Comparison of ENCODE assay signal across 1 cellular context in genomic region chr13:49585220-49586157, GRCh38.
TF ChIP-seq lines count a peak whose summit lies in the region.

RCBTB1 (minus strand) TSS chr13:49585558; CDS start chr13:49567279, 18,279 bp downstream.

TF ChIP-seq in HEK293, 187 proteins besides CTCF, POLR2A, EP300 and RAD21 (continued from another document):
- TF ChIP-seq, protein P1, sequence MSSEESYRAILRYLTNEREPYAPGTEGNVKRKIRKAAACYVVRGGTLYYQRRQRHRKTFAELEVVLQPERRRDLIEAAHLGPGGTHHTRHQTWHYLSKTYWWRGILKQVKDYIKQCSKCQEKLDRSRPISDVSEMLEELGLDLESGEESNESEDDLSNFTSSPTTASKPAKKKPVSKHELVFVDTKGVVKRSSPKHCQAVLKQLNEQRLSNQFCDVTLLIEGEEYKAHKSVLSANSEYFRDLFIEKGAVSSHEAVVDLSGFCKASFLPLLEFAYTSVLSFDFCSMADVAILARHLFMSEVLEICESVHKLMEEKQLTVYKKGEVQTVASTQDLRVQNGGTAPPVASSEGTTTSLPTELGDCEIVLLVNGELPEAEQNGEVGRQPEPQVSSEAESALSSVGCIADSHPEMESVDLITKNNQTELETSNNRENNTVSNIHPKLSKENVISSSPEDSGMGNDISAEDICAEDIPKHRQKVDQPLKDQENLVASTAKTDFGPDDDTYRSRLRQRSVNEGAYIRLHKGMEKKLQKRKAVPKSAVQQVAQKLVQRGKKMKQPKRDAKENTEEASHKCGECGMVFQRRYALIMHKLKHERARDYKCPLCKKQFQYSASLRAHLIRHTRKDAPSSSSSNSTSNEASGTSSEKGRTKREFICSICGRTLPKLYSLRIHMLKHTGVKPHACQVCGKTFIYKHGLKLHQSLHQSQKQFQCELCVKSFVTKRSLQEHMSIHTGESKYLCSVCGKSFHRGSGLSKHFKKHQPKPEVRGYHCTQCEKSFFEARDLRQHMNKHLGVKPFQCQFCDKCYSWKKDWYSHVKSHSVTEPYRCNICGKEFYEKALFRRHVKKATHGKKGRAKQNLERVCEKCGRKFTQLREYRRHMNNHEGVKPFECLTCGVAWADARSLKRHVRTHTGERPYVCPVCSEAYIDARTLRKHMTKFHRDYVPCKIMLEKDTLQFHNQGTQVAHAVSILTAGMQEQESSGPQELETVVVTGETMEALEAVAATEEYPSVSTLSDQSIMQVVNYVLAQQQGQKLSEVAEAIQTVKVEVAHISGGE (tag by site-specific recombination; conservative IDR thresholded peaks at IDR 0.05; ENCODE audit: low read depth), result no peak; the same call in 1 of the 2 replicates
- TF ChIP-seq EGR2 (tag by site-specific recombination; IDR thresholded peaks at IDR 0.05; ENCODE audit: low read depth) (peak; percentile 45; the same call in 1 of the 2 replicates), ZNF335 (tag by site-specific recombination; conservative IDR thresholded peaks at IDR 0.05) (peak; percentile 80), WT1 (tag by site-specific recombination; IDR thresholded peaks at IDR 0.05) (peak; percentile 32), ZNF23 (tag by site-specific recombination; IDR thresholded peaks at IDR 0.05; ENCODE audit: borderline replicate concordance) (no peak), FEZF1 (tag by site-specific recombination; IDR thresholded peaks at IDR 0.05) (peak; percentile 24; the same call in 1 of the 2 replicates), ZNF654 (tag by site-specific recombination; IDR thresholded peaks at IDR 0.05; ENCODE audit: low read depth) (no peak), ZNF394 (tag by site-specific recombination; IDR thresholded peaks at IDR 0.05; ENCODE audit: borderline replicate concordance) (peak; percentile 30; the same call in 1 of the 2 replicates), ZBTB8A (tag by site-specific recombination; IDR thresholded peaks at IDR 0.05) (peak; percentile 97), ZFHX2 (tag by site-specific recombination; conservative IDR thresholded peaks at IDR 0.05) (peak; percentile 57), ZBTB48 (tag by site-specific recombination; IDR thresholded peaks at IDR 0.05) (0 out of 2 replicates have a peak, but pooled peaks have one; percentile 34), TRIM28 (IDR thresholded peaks at IDR 0.05; ENCODE audit: borderline replicate concordance, low read length) (no peak), ZNF175 (tag by site-specific recombination; IDR thresholded peaks at IDR 0.05) (no peak), PRDM10 (tag by site-specific recombination; IDR thresholded peaks at IDR 0.05) (peak; percentile 60), ZNF10 (tag by site-specific recombination; IDR thresholded peaks at IDR 0.05) (0 out of 2 replicates have a peak, but pooled peaks have one; percentile 6), REST (tag by site-specific recombination; IDR thresholded peaks at IDR 0.05) (no peak), ZNF366 (tag by site-specific recombination; conservative IDR thresholded peaks at IDR 0.05) (peak; percentile 46), KLF9 (tag by site-specific recombination; IDR thresholded peaks at IDR 0.05; ENCODE audit: low read depth) (0 out of 2 replicates have a peak, but pooled peaks have one; percentile 23), KLF10 (tag by site-specific recombination; IDR thresholded peaks at IDR 0.05) (peak; percentile 47), GLIS2 (tag by site-specific recombination; IDR thresholded peaks at IDR 0.05) (peak; percentile 64), ZNF157 (tag by site-specific recombination; IDR thresholded peaks at IDR 0.05) (no peak), ZXDB (tag by site-specific recombination; IDR thresholded peaks at IDR 0.05) (peak; percentile 70), GLIS1 (tag by site-specific recombination; IDR thresholded peaks at IDR 0.05) (peak; percentile 67), ZNF341 (tag by site-specific recombination; IDR thresholded peaks at IDR 0.05; ENCODE audit: low read depth) (peak; percentile 71), ZNF692 (tag by site-specific recombination; IDR thresholded peaks at IDR 0.05) (peak; percentile 78), ZSCAN30 (tag by site-specific recombination; IDR thresholded peaks at IDR 0.05) (0 out of 2 replicates have a peak, but pooled peaks have one; percentile 18), SP3 (tag by site-specific recombination; IDR thresholded peaks at IDR 0.05) (peak; percentile 57), ZBTB21 (tag by site-specific recombination; IDR thresholded peaks at IDR 0.05) (no peak), ZBTB20 (tag by site-specific recombination; IDR thresholded peaks at IDR 0.05) (peak; percentile 92), ZNF184 (tag by site-specific recombination; IDR thresholded peaks at IDR 0.05) (no peak), SP7 (tag by site-specific recombination; IDR thresholded peaks at IDR 0.05) (peak; percentile 40), ZNF704 (tag by site-specific recombination; IDR thresholded peaks at IDR 0.05) (peak; percentile 89; the same call in 1 of the 2 replicates), ZNF513 (tag by site-specific recombination; IDR thresholded peaks at IDR 0.05) (peak; percentile 34; the same call in 1 of the 2 replicates), ZNF596 (tag by site-specific recombination; IDR thresholded peaks at IDR 0.05) (0 out of 2 replicates have a peak, but pooled peaks have one; percentile 39), ZNF610 (tag by site-specific recombination; IDR thresholded peaks at IDR 0.05; ENCODE audit: borderline replicate concordance) (peak; percentile 86), ZNF561 (tag by site-specific recombination; IDR thresholded peaks at IDR 0.05; ENCODE audit: borderline replicate concordance) (peak; percentile 90), ZNF660 (tag by site-specific recombination; IDR thresholded peaks at IDR 0.05) (peak; percentile 22), KLF16 (tag by site-specific recombination; IDR thresholded peaks at IDR 0.05) (0 out of 2 replicates have a peak, but pooled peaks have one; percentile 8), MEIS1 (CRISPR knock-in tag; IDR thresholded peaks at IDR 0.05; ENCODE audit: borderline replicate concordance) (no peak)
- TF ChIP-seq, protein P2, sequence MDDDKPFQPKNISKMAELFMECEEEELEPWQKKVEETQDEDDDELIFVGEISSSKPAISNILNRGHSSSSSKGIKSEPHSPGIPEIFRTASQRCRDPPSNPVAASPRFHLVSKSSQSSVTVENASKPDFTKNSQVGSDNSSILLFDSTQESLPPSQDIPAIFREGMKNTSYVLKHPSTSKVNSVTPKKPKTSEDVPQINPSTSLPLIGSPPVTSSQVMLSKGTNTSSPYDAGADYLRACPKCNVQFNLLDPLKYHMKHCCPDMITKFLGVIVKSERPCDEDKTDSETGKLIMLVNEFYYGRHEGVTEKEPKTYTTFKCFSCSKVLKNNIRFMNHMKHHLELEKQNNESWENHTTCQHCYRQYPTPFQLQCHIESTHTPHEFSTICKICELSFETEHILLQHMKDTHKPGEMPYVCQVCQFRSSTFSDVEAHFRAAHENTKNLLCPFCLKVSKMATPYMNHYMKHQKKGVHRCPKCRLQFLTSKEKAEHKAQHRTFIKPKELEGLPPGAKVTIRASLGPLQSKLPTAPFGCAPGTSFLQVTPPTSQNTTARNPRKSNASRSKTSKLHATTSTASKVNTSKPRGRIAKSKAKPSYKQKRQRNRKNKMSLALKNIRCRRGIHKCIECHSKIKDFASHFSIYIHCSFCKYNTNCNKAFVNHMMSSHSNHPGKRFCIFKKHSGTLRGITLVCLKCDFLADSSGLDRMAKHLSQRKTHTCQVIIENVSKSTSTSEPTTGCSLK (tag by site-specific recombination; IDR thresholded peaks at IDR 0.05), result no peak
- TF ChIP-seq, protein P3, sequence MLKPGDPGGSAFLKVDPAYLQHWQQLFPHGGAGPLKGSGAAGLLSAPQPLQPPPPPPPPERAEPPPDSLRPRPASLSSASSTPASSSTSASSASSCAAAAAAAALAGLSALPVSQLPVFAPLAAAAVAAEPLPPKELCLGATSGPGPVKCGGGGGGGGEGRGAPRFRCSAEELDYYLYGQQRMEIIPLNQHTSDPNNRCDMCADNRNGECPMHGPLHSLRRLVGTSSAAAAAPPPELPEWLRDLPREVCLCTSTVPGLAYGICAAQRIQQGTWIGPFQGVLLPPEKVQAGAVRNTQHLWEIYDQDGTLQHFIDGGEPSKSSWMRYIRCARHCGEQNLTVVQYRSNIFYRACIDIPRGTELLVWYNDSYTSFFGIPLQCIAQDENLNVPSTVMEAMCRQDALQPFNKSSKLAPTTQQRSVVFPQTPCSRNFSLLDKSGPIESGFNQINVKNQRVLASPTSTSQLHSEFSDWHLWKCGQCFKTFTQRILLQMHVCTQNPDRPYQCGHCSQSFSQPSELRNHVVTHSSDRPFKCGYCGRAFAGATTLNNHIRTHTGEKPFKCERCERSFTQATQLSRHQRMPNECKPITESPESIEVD (tag by site-specific recombination; IDR thresholded peaks at IDR 0.05), result no peak
TF ChIP-seq in HEK293: peak in this region for 41.
